7 cellular contexts compared by ENCODE assay signal in the genomic region with DNA sequence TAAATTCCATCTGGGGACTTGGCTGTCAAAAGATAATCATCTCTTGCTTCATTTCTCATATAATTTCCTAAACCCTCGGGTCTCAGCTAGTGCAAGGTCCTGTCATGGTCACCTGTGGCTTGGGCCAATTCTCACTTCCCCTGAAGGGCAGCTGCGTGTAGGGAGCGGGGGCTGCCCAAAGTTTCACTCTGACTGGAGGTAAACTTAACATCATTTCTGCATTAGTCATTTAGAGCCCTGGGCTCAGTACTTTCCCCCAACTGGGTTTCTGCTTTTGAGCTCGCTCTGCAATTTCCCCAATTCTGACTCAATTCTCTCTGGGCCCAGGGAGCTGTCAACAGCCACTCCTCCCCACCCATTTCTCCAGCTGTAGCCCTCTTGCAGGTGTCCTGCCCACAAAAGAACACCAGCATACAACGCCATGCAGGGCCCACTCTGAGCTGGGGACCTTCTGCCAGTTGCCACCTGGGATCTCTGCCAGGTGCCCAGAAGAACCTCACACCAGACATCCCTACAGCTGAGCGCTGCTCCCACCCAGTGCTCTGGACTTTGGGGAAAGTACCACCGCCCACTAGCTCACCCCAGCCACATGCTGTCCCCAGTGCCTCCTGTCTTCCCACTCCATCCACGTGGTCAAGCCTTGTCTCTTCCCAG.
DNase-seq lines count a peak whose midpoint lies in the region; ATAC-seq and TF ChIP-seq lines count a peak whose summit lies in the region.

No MANE protein-coding gene starts in this region.

- in situ Hi-C loops in GM18951 (cut with MboI; ENCODE audit: low sequenced_read_pairs, unreplicated experiment): no loop called here

- peak; percentile 56 for TF ChIP-seq POLR2A in GM18951 (IDR thresholded peaks at IDR 0.05; ENCODE audit: extremely low read depth, insufficient read depth, insufficient read length)

- peak; percentile 46 for ATAC-seq in HG03039 (IDR thresholded peaks at IDR 0.05; ENCODE audit: unreplicated experiment)

- peak; percentile 98 for DNase-seq in RPMI8226
- peak; percentile 87 for DNase-seq in activated effector memory CD4-positive, alpha-beta T cell treated with anti-CD3 and anti-CD28 coated beads, Interleukin-2, amount 50 U/mL, for 16 hours
- peak; percentile 75 for DNase-seq in iris pigment epithelial cell (ENCODE audit: low read depth)
- DNase-seq in stimulated activated CD8-positive, alpha-beta memory T cell treated with anti-CD3 and anti-CD28 coated beads, Interleukin-12 subunit alpha, Interleukin-12 subunit beta, amount 100 ng/mL, for 4 hours (ENCODE audit: low read depth): peak; percentile 36
- no peak for DNase-seq in NCI-H526 treated with DMSO at 0.1 percent for 48 hours (lab: John Stamatoyannopoulos, UW)
